13 cellular contexts compared by ENCODE assay signal in genomic region chr22:30235687-30236170, GRCh38. TPM values are rescaled to one million over a fixed set of nuclear protein-coding genes. Genes with fewer than 3 reads are reported as not detected.
DNase-seq lines count a peak whose midpoint lies in the region; ATAC-seq, FAIRE-seq and TF ChIP-seq lines count a peak whose summit lies in the region.
"Had no signal": no experiment of that assay in that cellular context is flagged by ENCODE, and none has a peak within 500 bp of the region (broad histone marks: within the 10 kb centered on the region; RNA-seq: fewer than 3 reads in every experiment).

No MANE protein-coding gene starts in this region.

- H3K36me3 ChIP-seq in HCT116 (ENCODE audit: control insufficient read depth in 1 of 2, insufficient read depth in 2 of 2, low read length in 2 of 2) (peaks cover 0 to 4% of the 10 kb centered on the region in 2 experiments; a peak in 1 of 4 replicates), adrenal gland (replicated peaks in 1 of 2) (no peaks in the 10 kb centered on the region), kidney (ENCODE audit: control insufficient read depth in 1 of 2, insufficient read depth in 2 of 2, low read length in 2 of 2) (no peaks in the 10 kb centered on the region)
- H3K36me3 ChIP-seq: sigmoid colon had no signal

- CTCF ChIA-PET in HCT116 (lab: Charles Lee), result interaction anchor here (0.9 to 2.5 kb wide), 2 partner anchors 20 to 52 kb away, joined by 3 to 10 read pairs; no protein-coding TSS in a partner anchor

- POLR2A ChIA-PET in HCT116 (lab: Charles Lee), result interaction anchor here (0.9 to 7.5 kb wide), 3 partner anchors 11 to 29 kb away, joined by 3 to 61 read pairs (median 5); no protein-coding TSS in a partner anchor

- TF ChIP-seq POLR2A in HCT116 (IDR thresholded peaks at IDR 0.05; ENCODE audit: borderline replicate concordance, extremely low read depth, insufficient read depth, insufficient read length) (no peak), adrenal gland (IDR thresholded peaks at IDR 0.05) (no peak)

- FAIRE-seq in kidney (lab: Jason Lieb, UNC), result no peak

- TF ChIP-seq CTCF in HCT116 (IDR thresholded peaks at IDR 0.05 in 2 of 3, conservative IDR thresholded peaks at IDR 0.05 in 1 of 3; ENCODE audit: borderline replicate concordance in 1 of 3, insufficient read depth in 1 of 3, low read depth in 2 of 3, low read length in 2 of 3) (no peak), adrenal gland (IDR thresholded peaks at IDR 0.05) (no peak), kidney (IDR thresholded peaks at IDR 0.05; ENCODE audit: borderline replicate concordance, extremely low read depth, insufficient read depth) (no peak)

- DNase-seq in A172 (ENCODE audit: low spot score) (peak; percentile 98), HCT116 (ENCODE audit: low read depth, low spot score) (no peak), adrenal gland (peak in 6 of 7 donors; percentile 67 to 80 (median 77)), kidney (peak; percentile 80), 8988T (no peak)
- no peak for DNase-seq in stimulated activated naive CD4-positive, alpha-beta T cell treated with Interleukin-2 at 50 U/mL for 16 hours (lab: John Stamatoyannopoulos, UW)
- DNase-seq: activated CD4-positive, alpha-beta T cell treated with anti-CD3 and anti-CD28 coated beads for 36 hours; aorta; NK-92 treated with Interleukin-12 subunit alpha and Interleukin-12 subunit beta, amount 100 ng/mL, for 24 hours; sigmoid colon had no signal

- intact Hi-C loops in HCT116 (cut with micrococcal nuclease), result loop anchor here (5.0 kb wide), 1 partner anchor 128 kb away; no protein-coding TSS in a partner anchor
- intact Hi-C loops in adrenal gland (cut with DNase I), result no loop called here
- intact Hi-C loops in kidney (cut with DNase I), result no loop called here

- H4K20me1 ChIP-seq in HCT116 (ENCODE audit: insufficient read depth), result no peaks in the 10 kb centered on the region

- H2AFZ ChIP-seq in HCT116 (ENCODE audit: low read depth, low read length, poor library complexity, severe bottlenecking), result no peak overlapping the region

- RAD21 ChIA-PET in HCT116 (lab: Charles Lee; ENCODE audit: low non-redundant PET in 1 of 2, low total read pairs in 2 of 2, uncharacterized antibody in 2 of 2, unreplicated experiment in 2 of 2), result interaction anchor here (0.8 to 1.1 kb wide), 2 partner anchors 11 to 16 kb away, joined by 3 read pairs; no protein-coding TSS in a partner anchor

- no peak for TF ChIP-seq RAD21 in HCT116 (IDR thresholded peaks at IDR 0.05; ENCODE audit: low read depth)

- H3K4me2 ChIP-seq in HCT116 (ENCODE audit: low read length), result peak overlapping the region; percentile 65

- peaks cover 43 to 86% of the 10 kb centered on the region in 2 experiments for H3K4me1 ChIP-seq in HCT116 (ENCODE audit: control insufficient read depth in 1 of 2, insufficient read depth in 2 of 2, low read length in 2 of 2)
- H3K4me1 ChIP-seq in adrenal gland (replicated peaks in 1 of 2), result peaks cover 25 to 26% of the 10 kb centered on the region in 2 donors
- H3K4me1 ChIP-seq in kidney (ENCODE audit: control insufficient read depth in 1 of 2, insufficient read depth in 1 of 2, low read depth in 1 of 2, low read length in 2 of 2), result peaks cover 13 to 15% of the 10 kb centered on the region in 2 donors

- peak overlapping the region; percentile 54 for H3K9ac ChIP-seq in HCT116 (ENCODE audit: low read length)
- peak overlapping the region in 1 of 2 donors; percentile 12 for H3K9ac ChIP-seq in kidney (ENCODE audit: low read length in 2 of 2)

- H3K27me3 ChIP-seq in HCT116 (ENCODE audit: insufficient read depth, low read length) (no peaks in the 10 kb centered on the region), adrenal gland (no peaks in the 10 kb centered on the region)
- H3K27me3 ChIP-seq: sigmoid colon had no signal

- H3K4me3 ChIP-seq in HCT116 (replicated peaks in 1 of 2; ENCODE audit: low read depth in 1 of 2, low read length in 2 of 2), result peak overlapping the region in 1 of 2 experiments; percentile 30; a peak in 2 of 4 replicates
- H3K4me3 ChIP-seq in adrenal gland, result no peak overlapping the region
- no peak overlapping the region for H3K4me3 ChIP-seq in kidney (ENCODE audit: low read length in 2 of 2)
- H3K4me3 ChIP-seq: sigmoid colon had no signal

- no peaks in the 10 kb centered on the region for H3K79me2 ChIP-seq in HCT116 (ENCODE audit: insufficient read depth, low read length)

- H3K27ac ChIP-seq in HCT116 (ENCODE audit: low read depth, low read length) (peak overlapping the region; percentile 53), adrenal gland (peak overlapping the region in 2 of 5 donors; percentile 32 to 81), kidney (ENCODE audit: low read depth in 2 of 2, low read length in 2 of 2) (peak overlapping the region; percentile 47 to 76)

- H3K9me2 ChIP-seq in HCT116 (ENCODE audit: insufficient read depth), result no peaks in the 10 kb centered on the region

- 47 to 56% (median 50%) methylated on average over 10 of the region's 10 CpGs for WGBS in adrenal gland, 4 donors

- ATAC-seq in HCT116 (peak; percentile 73), HG03571 (IDR thresholded peaks at IDR 0.05; ENCODE audit: unreplicated experiment) (no peak), HG03342 (IDR thresholded peaks at IDR 0.05; ENCODE audit: unreplicated experiment) (no peak)
- ATAC-seq: activated CD4-positive, alpha-beta T cell treated with anti-CD3 and anti-CD28 coated beads for 36 hours; stimulated activated effector memory CD8-positive, alpha-beta T cell treated with anti-CD3 and anti-CD28 coated beads, Interleukin-12 subunit alpha, Interleukin-12 subunit beta, amount 100 ng/mL, for 72 hours had no signal

- no peaks in the 10 kb centered on the region for H3K9me3 ChIP-seq in HCT116 (ENCODE audit: control insufficient read depth in 1 of 2, insufficient read depth in 1 of 2, low read depth in 1 of 2, low read length in 2 of 2)
- H3K9me3 ChIP-seq in adrenal gland (replicated peaks in 1 of 3), result no peaks in the 10 kb centered on the region
- H3K9me3 ChIP-seq in kidney (ENCODE audit: control insufficient read depth in 1 of 2, low read length in 2 of 2), result no peaks in the 10 kb centered on the region
- H3K9me3 ChIP-seq: sigmoid colon had no signal

- BruUV-seq in HCT116 (replicated peaks; lab: Mats Ljungman, UMichigan), result no TSS peak

TF ChIP-seq in HCT116, 20 proteins besides CTCF, POLR2A, EP300 and RAD21:
- TF ChIP-seq ZNF274 (IDR thresholded peaks at IDR 0.05; ENCODE audit: low read depth, low read length), result no peak
- peak; percentile 23; the same call in 1 of the 2 replicates for TF ChIP-seq MAX (IDR thresholded peaks at IDR 0.05)
- 0 out of 2 replicates have a peak, but pooled peaks have one; percentile 34 for TF ChIP-seq SP1 (IDR thresholded peaks at IDR 0.05; ENCODE audit: low read depth)

RNA-seq across cellular contexts. Expression of gene LIF, which starts 10.8 kb away (rescaled TPM):
- 24.8 and 25.4 TPM in 2 replicates for total RNA-seq in A172 (2014; rRNA removed; shearing (Covaris generic))
- 75.4 TPM for total RNA-seq in HCT116 (2021; ENCODE audit: unreplicated experiment)
- polyA plus RNA-seq in HCT116 (2012), result 105 and 129 TPM in 2 replicates
- total RNA-seq in adrenal gland, result 1 to 10 TPM in 6 of 8 donors, under 1 TPM in 2; 0.69 to 9.3 (median 2.6) TPM
- 1 to 10 TPM in 2 of 3 donors, under 1 TPM in 1; 0.49 to 2.4 (median 1.4) TPM for polyA plus RNA-seq in adrenal gland
- 10.7 TPM for total RNA-seq in kidney
- 0.67 TPM for polyA plus RNA-seq in kidney (ENCODE audit: insufficient read depth, low read depth, low replicate concordance)

RNA-seq across cellular contexts. Expression of gene OSM, which starts 30.9 kb away (rescaled TPM):
- total RNA-seq in A172 (2014; rRNA removed; shearing (Covaris generic)), result not detected in 2 replicates
- total RNA-seq in HCT116 (2021; ENCODE audit: unreplicated experiment) (not detected), adrenal gland (1 to 10 TPM in 6 of 8 donors, under 1 TPM in 2; 0.85 to 8.1 (median 1.9) TPM), kidney (1.2 TPM)
- polyA plus RNA-seq in HCT116 (2012), result 0.04 and 0.05 TPM in 2 replicates
- polyA plus RNA-seq in adrenal gland (1 to 10 TPM in 1 of 3 donors, under 1 TPM in 2; 0.44 to 1.6 (median 0.56) TPM), kidney (ENCODE audit: insufficient read depth, low read depth, low replicate concordance) (0.56 TPM)

RNA-seq across cellular contexts. Expression of gene CASTOR1, which starts 53.6 kb away (rescaled TPM):
- total RNA-seq in A172 (2014; rRNA removed; shearing (Covaris generic)), result 12.8 and 20.8 TPM in 2 replicates
- total RNA-seq in HCT116 (2021; ENCODE audit: unreplicated experiment) (6.5 TPM), adrenal gland (10 to 100 TPM in 5 of 8 donors, 1 to 10 TPM in 3; 5.5 to 20.1 (median 13.8) TPM), kidney (16.5 TPM)
- 5.2 and 5.6 TPM in 2 replicates for polyA plus RNA-seq in HCT116 (2012)
- polyA plus RNA-seq in adrenal gland (10 to 100 TPM in 2 of 3 donors, 1 to 10 TPM in 1; 2.4 to 18.3 (median 15.1) TPM), kidney (ENCODE audit: insufficient read depth, low read depth, low replicate concordance) (71.7 TPM)

Comparison
In these comparisons a context has a peak if more than half of its experiments do, and no peak if none do; other contexts are left out.
1. DNase-seq: peak in A172 (single experiment), adrenal gland (6 of 7) and kidney (single experiment); none in HCT116 (single experiment), stimulated activated naive CD4-positive, alpha-beta T cell treated with Interleukin-2 at 50 U/mL for 16 hours (single experiment) and 8988T (single experiment).